ENCODE assay signal across 18 cellular contexts in genomic region chr12:46554461-46554860, GRCh38.
A peak's percentile ranks its signal among the peaks of the same experiment; 100 is the strongest.
DNase-seq lines count a peak whose midpoint lies in the region; ATAC-seq, FAIRE-seq and TF ChIP-seq lines count a peak whose summit lies in the region.
"Had no signal": no experiment of that assay in that cellular context is flagged by ENCODE, and none has a peak within 500 bp of the region (broad histone marks: within the 10 kb centered on the region; RNA-seq: fewer than 3 reads in every experiment).

No MANE protein-coding gene starts in this region.

- peak overlapping the region; percentile 79 to 97; a peak in 2 of 4 replicates for H4K8ac ChIP-seq in IMR-90 (ENCODE audit: low read depth in 2 of 2, low read length in 2 of 2)

- no peak overlapping the region for H3K9ac ChIP-seq in IMR-90 (ENCODE audit: low read depth, low read length)
- peak overlapping the region; percentile 35 for H3K9ac ChIP-seq in astrocyte (ENCODE audit: low read length)
- H3K9ac ChIP-seq in smooth muscle cell (ENCODE audit: low read depth), result no peak overlapping the region

- H3K27ac ChIP-seq in IMR-90 (ENCODE audit: insufficient read depth, low read length) (peak overlapping the region; percentile 100; the same call in 1 of the 2 replicates), astrocyte (ENCODE audit: low read depth, low read length) (peak overlapping the region; percentile 99), hepatocyte (peak overlapping the region; percentile 74), smooth muscle cell (ENCODE audit: low read depth) (peak overlapping the region; percentile 95)

- no peak overlapping the region for H3K4me3 Mint-ChIP-seq in astrocyte (ENCODE audit: unreplicated experiment)
- H3K4me3 Mint-ChIP-seq in activated CD8-positive, alpha-beta T cell treated with anti-CD3 and anti-CD28 coated beads for 36 hours, result no peak overlapping the region
- H3K4me3 Mint-ChIP-seq: H9; stimulated activated naive CD8-positive, alpha-beta T cell treated with anti-CD3 and anti-CD28 coated beads, Interleukin-15, Interleukin-2, amounts not matched to agents 100 ng/mL and 50 ng/mL, for 24 hours had no signal

- peak overlapping the region; percentile 100; the same call in 2 of the 3 replicates for H2BK15ac ChIP-seq in IMR-90 (ENCODE audit: low read depth, low read length)

- H2AFZ ChIP-seq in IMR-90 (replicated peaks; ENCODE audit: low read length, poor library complexity), result no peak overlapping the region
- H2AFZ ChIP-seq in astrocyte (ENCODE audit: low read depth, low read length), result no peak overlapping the region
- no peak overlapping the region for H2AFZ ChIP-seq in hepatocyte
- no peak overlapping the region for H2AFZ ChIP-seq in smooth muscle cell (ENCODE audit: low read depth)

- intact Hi-C loops in IMR-90 (cut with micrococcal nuclease), result loop anchor here (2.0 kb wide), 1 partner anchor 286 kb away; the partner anchor contains the start of gene SLC38A1
- intact Hi-C loops in activated CD8-positive, alpha-beta T cell treated with anti-CD3 and anti-CD28 coated beads for 36 hours (cut with micrococcal nuclease), result loop anchor here (5.0 to 10.0 kb wide), 2 partner anchors 90 to 182 kb away; partner anchors contain the start of gene SLC38A2

- H3K79me2 ChIP-seq in astrocyte (ENCODE audit: insufficient read depth, low read length) (no peaks in the 10 kb centered on the region), hepatocyte (no peaks in the 10 kb centered on the region), smooth muscle cell (ENCODE audit: low read depth) (no peaks in the 10 kb centered on the region)

- WGBS in IMR-90 (ENCODE audit: extremely low coverage in 2 of 2, insufficient read length in 1 of 2), 2 experiments, result no CpG with 5 or more reads among the region's 2 CpGs
- WGBS in hepatocyte (ENCODE audit: low lambda C conversion rate, missing lambda C conversion rate), result 46% methylated on average over 2 of the region's 2 CpGs
- 90% methylated on average over 2 of the region's 2 CpGs for WGBS in smooth muscle cell (ENCODE audit: low lambda C conversion rate)

- H3F3A ChIP-seq in smooth muscle cell (ENCODE audit: low read depth), result peaks cover 11% of the 10 kb centered on the region

- H2BK5ac ChIP-seq in IMR-90 (ENCODE audit: low read depth, low read length, poor library complexity, severe bottlenecking), result peak overlapping the region; percentile 100

- no peak for TF ChIP-seq RAD21 in IMR-90 (IDR thresholded peaks at IDR 0.05; ENCODE audit: low read length)

- no TSS peak for BruUV-seq in IMR-90 (replicated peaks; lab: Mats Ljungman, UMichigan)

- FAIRE-seq in astrocyte (lab: Jason Lieb, UNC), result no peak
- FAIRE-seq: D721Med had no signal

- H4K5ac ChIP-seq in IMR-90 (ENCODE audit: low read depth, low read length), result peak overlapping the region; percentile 97; the same call in 1 of the 2 replicates

- H3K9me3 Mint-ChIP-seq in astrocyte (ENCODE audit: unreplicated experiment), result peaks cover 1% of the 10 kb centered on the region
- peaks cover 3% of the 10 kb centered on the region for H3K9me3 Mint-ChIP-seq in activated CD8-positive, alpha-beta T cell treated with anti-CD3 and anti-CD28 coated beads for 36 hours
- H3K9me3 Mint-ChIP-seq: H9 had no signal

- H3K36me3 ChIP-seq in IMR-90 (ENCODE audit: control insufficient read depth, insufficient read depth, low read length) (no peaks in the 10 kb centered on the region), astrocyte (ENCODE audit: insufficient read depth, low read length) (no peaks in the 10 kb centered on the region), hepatocyte (replicated peaks; ENCODE audit: insufficient read depth, low read depth) (no peaks in the 10 kb centered on the region), smooth muscle cell (ENCODE audit: low read depth) (no peaks in the 10 kb centered on the region)

- H2BK120ac ChIP-seq in IMR-90 (ENCODE audit: low read depth, low read length), result peak overlapping the region; percentile 99

- H3K27ac Mint-ChIP-seq in astrocyte (ENCODE audit: unreplicated experiment), result peak overlapping the region; percentile 70
- no peak overlapping the region for H3K27ac Mint-ChIP-seq in activated CD8-positive, alpha-beta T cell treated with anti-CD3 and anti-CD28 coated beads for 36 hours
- H3K27ac Mint-ChIP-seq: stimulated activated naive CD8-positive, alpha-beta T cell treated with anti-CD3 and anti-CD28 coated beads, Interleukin-15, Interleukin-2, amounts not matched to agents 100 ng/mL and 50 ng/mL, for 24 hours had no signal

- peak overlapping the region; percentile 99 for H4K91ac ChIP-seq in IMR-90 (ENCODE audit: insufficient read depth, low read depth, low read length)

- no peaks in the 10 kb centered on the region for H3K9me3 ChIP-seq in IMR-90 (ENCODE audit: control insufficient read depth, insufficient read depth, low read length)
- no peaks in the 10 kb centered on the region for H3K9me3 ChIP-seq in astrocyte (ENCODE audit: insufficient read depth, low read depth, low read length)
- no peaks in the 10 kb centered on the region for H3K9me3 ChIP-seq in hepatocyte (ENCODE audit: low read depth)
- no peaks in the 10 kb centered on the region for H3K9me3 ChIP-seq in smooth muscle cell (replicated peaks; ENCODE audit: low read depth)

- H3K4me1 Mint-ChIP-seq in astrocyte (ENCODE audit: low read depth, unreplicated experiment), result peaks cover 44% of the 10 kb centered on the region
- H3K4me1 Mint-ChIP-seq in activated CD8-positive, alpha-beta T cell treated with anti-CD3 and anti-CD28 coated beads for 36 hours (ENCODE audit: low read depth), result peaks cover 46% of the 10 kb centered on the region

- POLR2A ChIA-PET in IMR-90 (lab: Charles Lee; ENCODE audit: unreplicated experiment), result interaction anchor here (0.6 to 1.1 kb wide), 2 partner anchors 47 to 197 kb away, joined by 3 to 4 read pairs; no protein-coding TSS in a partner anchor
- POLR2A ChIA-PET in activated CD8-positive, alpha-beta T cell treated with anti-CD3 and anti-CD28 coated beads for 36 hours (lab: Charles Lee), result no interaction called here

- in situ Hi-C loops in IMR-90 (cut with MboI; ENCODE audit: low sequenced_read_pairs), result loop anchor here (10.0 kb wide), 1 partner anchor 180 kb away; the partner anchor contains the start of gene SLC38A2

- H3K9me1 ChIP-seq in IMR-90 (ENCODE audit: insufficient read depth, low read length), result peaks cover 3% of the 10 kb centered on the region; the same call in 1 of the 2 replicates

- H4K20me1 ChIP-seq in IMR-90 (ENCODE audit: insufficient read depth, low read length) (no peaks in the 10 kb centered on the region), astrocyte (ENCODE audit: insufficient read depth, low read length) (no peaks in the 10 kb centered on the region), hepatocyte (ENCODE audit: insufficient read depth, poor library complexity, severe bottlenecking) (no peaks in the 10 kb centered on the region), smooth muscle cell (ENCODE audit: low read depth) (no peaks in the 10 kb centered on the region)

- peak overlapping the region; percentile 100; the same call in 1 of the 2 replicates for H3K4ac ChIP-seq in IMR-90 (ENCODE audit: low read depth, low read length)

- peak overlapping the region; percentile 100; the same call in 1 of the 2 replicates for H2AK5ac ChIP-seq in IMR-90 (ENCODE audit: low read depth, low read length)

- H3K27me3 ChIP-seq in IMR-90 (ENCODE audit: control insufficient read depth, insufficient read depth, low read length), result no peaks in the 10 kb centered on the region
- no peaks in the 10 kb centered on the region for H3K27me3 ChIP-seq in astrocyte (ENCODE audit: insufficient read depth, low read length)
- no peaks in the 10 kb centered on the region for H3K27me3 ChIP-seq in hepatocyte
- H3K27me3 ChIP-seq in smooth muscle cell (ENCODE audit: low read depth), result no peaks in the 10 kb centered on the region

- peaks cover 10 to 29% of the 10 kb centered on the region in 2 experiments for H3K79me1 ChIP-seq in IMR-90 (ENCODE audit: low read depth in 1 of 2, low read length in 2 of 2)

- H2AK9ac ChIP-seq in IMR-90 (replicated peaks; ENCODE audit: low read depth, low read length, poor library complexity), result no peak overlapping the region

- H3K18ac ChIP-seq in IMR-90 (ENCODE audit: low read depth, low read length), result peak overlapping the region; percentile 99

- H3K4me1 ChIP-seq in IMR-90 (ENCODE audit: control insufficient read depth, insufficient read depth, low read length) (peaks cover 15% of the 10 kb centered on the region), astrocyte (ENCODE audit: insufficient read depth, low read length) (peaks cover 39% of the 10 kb centered on the region), hepatocyte (ENCODE audit: insufficient read depth) (peaks cover 10% of the 10 kb centered on the region), smooth muscle cell (ENCODE audit: low read depth) (peaks cover 22% of the 10 kb centered on the region)

- CTCF ChIA-PET in IMR-90 (lab: Yijun Ruan, JAX), result interaction anchor here (0.6 to 1.7 kb wide), 2 partner anchors 12 to 107 kb away, joined by 3 to 6 read pairs; no protein-coding TSS in a partner anchor
- CTCF ChIA-PET in activated CD8-positive, alpha-beta T cell treated with anti-CD3 and anti-CD28 coated beads for 36 hours (lab: Charles Lee), result no interaction called here

- no peaks in the 10 kb centered on the region for H3K36me3 Mint-ChIP-seq in astrocyte (ENCODE audit: low read depth, unreplicated experiment)
- H3K36me3 Mint-ChIP-seq in activated CD8-positive, alpha-beta T cell treated with anti-CD3 and anti-CD28 coated beads for 36 hours (ENCODE audit: low read depth), result peaks cover 7% of the 10 kb centered on the region

- no peaks in the 10 kb centered on the region for H3K9me2 ChIP-seq in hepatocyte (replicated peaks; ENCODE audit: insufficient read depth)

- no peak for DNase-seq in IMR-90
- DNase-seq in astrocyte (ENCODE audit: low read depth), result no peak
- no peak for DNase-seq in hepatocyte (ENCODE audit: low spot score)
- no peak for DNase-seq in smooth muscle cell (lab: John Stamatoyannopoulos, UW; ENCODE audit: unreplicated experiment)
- DNase-seq in activated CD8-positive, alpha-beta T cell treated with anti-CD3 and anti-CD28 coated beads for 36 hours, result no peak
- no peak for DNase-seq in activated CD8-positive, alpha-beta memory T cell treated with anti-CD3 and anti-CD28 coated beads, Interleukin-2, amount 50 U/mL, for 4 hours
- DNase-seq in SIG-M5 (lab: John Stamatoyannopoulos, UW), result no peak
- no peak for DNase-seq in ecto neural progenitor cell (ENCODE audit: low spot score)
- DNase-seq: activated CD4-positive, CD25-positive, alpha-beta regulatory T cell treated with anti-CD3 and anti-CD28 coated beads, Interleukin-2, amount 50 U/mL, for 72 hours; activated naive CD4-positive, alpha-beta T cell treated with Interleukin-2 at 50 U/mL for 16 hours; dermis blood vessel endothelial cell; H9; left colon; MM.1S; NCI-H2029 treated with DMSO at 0.1 percent for 48 hours had no signal

- H3K23ac ChIP-seq in IMR-90 (ENCODE audit: low read depth, low read length), result peak overlapping the region; percentile 97

- TF ChIP-seq CTCF in IMR-90 (conservative IDR thresholded peaks at IDR 0.05; ENCODE audit: low read depth, low read length), result no peak
- no peak for TF ChIP-seq CTCF in astrocyte (IDR thresholded peaks at IDR 0.05; ENCODE audit: insufficient read depth, low read depth, low read length)
- no peak for TF ChIP-seq CTCF in hepatocyte (IDR thresholded peaks at IDR 0.05; ENCODE audit: poor library complexity)
- no peak for TF ChIP-seq CTCF in smooth muscle cell (IDR thresholded peaks at IDR 0.05; ENCODE audit: borderline replicate concordance, insufficient read depth, poor library complexity, severe bottlenecking)
- TF ChIP-seq CTCF in activated CD8-positive, alpha-beta T cell treated with anti-CD3 and anti-CD28 coated beads for 36 hours (IDR thresholded peaks at IDR 0.05), result no peak

- dilution Hi-C loops in IMR-90 (cut with HindIII; ENCODE audit: low sequenced_read_pairs, unreplicated experiment), result no loop called here

- peak overlapping the region; percentile 97 for H3K14ac ChIP-seq in IMR-90 (replicated peaks; ENCODE audit: low read depth, low read length)

- no peaks in the 10 kb centered on the region for H3K27me3 Mint-ChIP-seq in astrocyte (ENCODE audit: low read depth, unreplicated experiment)
- H3K27me3 Mint-ChIP-seq in activated CD8-positive, alpha-beta T cell treated with anti-CD3 and anti-CD28 coated beads for 36 hours, result no peaks in the 10 kb centered on the region
- H3K27me3 Mint-ChIP-seq: stimulated activated naive CD8-positive, alpha-beta T cell treated with anti-CD3 and anti-CD28 coated beads, Interleukin-15, Interleukin-2, amounts not matched to agents 100 ng/mL and 50 ng/mL, for 24 hours had no signal

- H3K4me2 ChIP-seq in IMR-90 (ENCODE audit: low read depth, low read length), result no peak overlapping the region
- H3K4me2 ChIP-seq in astrocyte (ENCODE audit: low read length), result no peak overlapping the region
- no peak overlapping the region for H3K4me2 ChIP-seq in hepatocyte
- H3K4me2 ChIP-seq in smooth muscle cell, result peak overlapping the region; percentile 72

- H3K56ac ChIP-seq in IMR-90 (ENCODE audit: extremely low read depth, insufficient read depth, low read length), result 0 out of 2 replicates have a peak overlapping the region, but pooled peaks have one; percentile 94

- no peak for ATAC-seq in IMR-90 (ENCODE audit: low read depth)
- ATAC-seq in activated CD8-positive, alpha-beta T cell treated with anti-CD3 and anti-CD28 coated beads for 36 hours, result no peak
- ATAC-seq: esophagus mucosa, left colon had no signal

- no peak for TF ChIP-seq POLR2A in IMR-90 (IDR thresholded peaks at IDR 0.05; ENCODE audit: low read depth, low read length)

- peak overlapping the region; percentile 100 for H2BK20ac ChIP-seq in IMR-90 (ENCODE audit: low read depth, low read length)

- no peak overlapping the region for H3K4me3 ChIP-seq in IMR-90 (ENCODE audit: insufficient read depth, low read depth, low read length)
- H3K4me3 ChIP-seq in astrocyte (ENCODE audit: insufficient read depth, low read depth, low read length), result no peak overlapping the region
- no peak overlapping the region for H3K4me3 ChIP-seq in hepatocyte
- no peak overlapping the region for H3K4me3 ChIP-seq in smooth muscle cell
